Comparison of ENCODE assay signal across 17 cellular contexts in genomic region chr17:21245703-21246102, GRCh38.
"Had no signal": no experiment of that assay in that cellular context is flagged by ENCODE, and none has a peak within 500 bp of the region (broad histone marks: within the 10 kb centered on the region; RNA-seq: fewer than 3 reads in every experiment).

No MANE protein-coding gene starts in this region.

- DNase-seq: activated CD4-positive, alpha-beta T cell treated with anti-CD3 and anti-CD28 coated beads for 36 hours; activated naive CD4-positive, alpha-beta T cell treated with anti-CD3 and anti-CD28 coated beads, Interleukin-2, amount 50 U/mL, for 16 hours; adrenal gland; caudate nucleus; effector memory CD8-positive, alpha-beta T cell; hypothalamus; mucosa of descending colon; natural killer cell; stimulated activated CD4-positive, alpha-beta T cell treated with anti-CD3 and anti-CD28 coated beads, Interleukin-15, amount 100 ng/mL, for 24 hours; stimulated activated CD4-positive, alpha-beta T cell treated with anti-CD3 and anti-CD28 coated beads, Interleukin-4, amount 100 ng/mL, for 24 hours; stimulated activated naive CD8-positive, alpha-beta T cell treated with anti-CD3 and anti-CD28 coated beads, Interleukin-15, amount 100 ng/mL, for 72 hours; testis had no signal

- FAIRE-seq: urothelium cell line had no signal

- H3K9me3 Mint-ChIP-seq: activated T-helper 17 cell treated with anti-CD3 and anti-CD28 coated beads, Interleukin-2, amount 50 U/mL, for 72 hours; effector memory CD8-positive, alpha-beta T cell; natural killer cell; stimulated activated naive CD8-positive, alpha-beta T cell treated with anti-CD3 and anti-CD28 coated beads, Interleukin-15, amount 100 ng/mL, for 72 hours had no signal

- H3K27me3 ChIP-seq: adrenal gland, testis had no signal

- ATAC-seq: activated CD4-positive, alpha-beta T cell treated with anti-CD3 and anti-CD28 coated beads for 36 hours; activated T-helper 17 cell treated with anti-CD3 and anti-CD28 coated beads, Interleukin-2, amount 50 U/mL, for 72 hours; effector memory CD8-positive, alpha-beta T cell; mucosa of descending colon; natural killer cell; sciatic nerve; stimulated activated naive CD8-positive, alpha-beta T cell treated with anti-CD3 and anti-CD28 coated beads, Interleukin-15, amount 100 ng/mL, for 72 hours had no signal

- H3K9me3 ChIP-seq: adrenal gland, mucosa of descending colon, prostate gland, testis had no signal

- H3K4me1 ChIP-seq: adrenal gland, prostate gland, testis had no signal

- H3K36me3 ChIP-seq: adrenal gland, prostate gland had no signal

- H3K27me3 Mint-ChIP-seq: activated CD4-positive, alpha-beta T cell treated with anti-CD3 and anti-CD28 coated beads for 36 hours; activated T-helper 17 cell treated with anti-CD3 and anti-CD28 coated beads, Interleukin-2, amount 50 U/mL, for 72 hours; effector memory CD8-positive, alpha-beta T cell; stimulated activated naive CD8-positive, alpha-beta T cell treated with anti-CD3 and anti-CD28 coated beads, Interleukin-15, amount 100 ng/mL, for 72 hours had no signal

- H3K4me3 ChIP-seq: adrenal gland, coronary artery, mucosa of descending colon, prostate gland, testis had no signal

- H3K36me3 Mint-ChIP-seq: natural killer cell had no signal

- H3K4me1 Mint-ChIP-seq: activated T-helper 17 cell treated with anti-CD3 and anti-CD28 coated beads, Interleukin-2, amount 50 U/mL, for 72 hours had no signal

- H3K4me3 Mint-ChIP-seq: activated CD4-positive, alpha-beta T cell treated with anti-CD3 and anti-CD28 coated beads for 36 hours; activated T-helper 17 cell treated with anti-CD3 and anti-CD28 coated beads, Interleukin-2, amount 50 U/mL, for 72 hours; effector memory CD8-positive, alpha-beta T cell; natural killer cell; stimulated activated naive CD8-positive, alpha-beta T cell treated with anti-CD3 and anti-CD28 coated beads, Interleukin-15, amount 100 ng/mL, for 72 hours had no signal

- H3K27ac ChIP-seq: adrenal gland, coronary artery, prostate gland, testis had no signal

- H3K27ac Mint-ChIP-seq: activated CD4-positive, alpha-beta T cell treated with anti-CD3 and anti-CD28 coated beads for 36 hours; activated T-helper 17 cell treated with anti-CD3 and anti-CD28 coated beads, Interleukin-2, amount 50 U/mL, for 72 hours; natural killer cell; stimulated activated naive CD8-positive, alpha-beta T cell treated with anti-CD3 and anti-CD28 coated beads, Interleukin-15, amount 100 ng/mL, for 72 hours had no signal
